9 cellular contexts compared by ENCODE assay signal in genomic region chr15:90354986-90355385, GRCh38.
"Had no signal": no experiment of that assay in that cellular context is flagged by ENCODE, and none has a peak within 500 bp of the region (broad histone marks: within the 10 kb centered on the region; RNA-seq: fewer than 3 reads in every experiment).

No MANE protein-coding gene starts in this region.

- DNase-seq: H9, HCEC 1CT, IMR-90, KG1 had no signal

- FAIRE-seq: H1, H54, HTR-8/SVneo, K562 had no signal

- H3K4me3 ChIP-seq: GM23338, K562 had no signal
